24 cellular contexts compared by ENCODE assay signal in genomic region chr7:115332691-115333090, GRCh38.
"Had no signal": no experiment of that assay in that cellular context is flagged by ENCODE, and none has a peak within 500 bp of the region (broad histone marks: within the 10 kb centered on the region; RNA-seq: fewer than 3 reads in every experiment).

No MANE protein-coding gene starts in this region.

- H3K36me3 Mint-ChIP-seq: activated CD8-positive, alpha-beta memory T cell treated with anti-CD3 and anti-CD28 coated beads, Interleukin-2, amount 10 ng/mL, durations not matched to agents 7 days and 5 days; activated naive CD8-positive, alpha-beta T cell treated with anti-CD3 and anti-CD28 coated beads for 36 hours; naive B cell; neural progenitor cell had no signal

- DNase-seq: activated CD4-positive, alpha-beta memory T cell treated with anti-CD3 and anti-CD28 coated beads, Interleukin-2, amount 10 ng/mL, durations not matched to agents 7 days and 5 days; activated CD4-positive, alpha-beta T cell treated with anti-CD3 and anti-CD28 coated beads for 48 hours; activated CD4-positive, CD25-positive, alpha-beta regulatory T cell; activated CD8-positive, alpha-beta memory T cell treated with anti-CD3 and anti-CD28 coated beads, Interleukin-2, amount 10 ng/mL, durations not matched to agents 7 days and 5 days; activated naive CD4-positive, alpha-beta T cell; activated naive CD8-positive, alpha-beta T cell treated with anti-CD3 and anti-CD28 coated beads for 36 hours; activated T-cell treated with anti-CD3 and anti-CD28 coated beads, Interleukin-2, amount 50 U/mL, for 1 hour; amygdala; body of pancreas; central memory CD4-positive, alpha-beta T cell; erythroblast; heart left ventricle; kidney glomerular epithelial cell; left ventricle myocardium inferior; mucosa of descending colon; naive B cell; stimulated activated CD4-positive, alpha-beta T cell treated with anti-CD3 and anti-CD28 coated beads, Interleukin-2, amount 100 ng/mL, for 24 hours; stimulated activated naive CD4-positive, alpha-beta T cell treated with Interleukin-2 at 50 U/mL for 16 hours; thyroid gland had no signal

- H3K4me1 ChIP-seq: body of pancreas, heart left ventricle, left ventricle myocardium inferior, neural progenitor cell, right atrium auricular region, thyroid gland had no signal

- H3K4me3 Mint-ChIP-seq: activated CD4-positive, alpha-beta memory T cell treated with anti-CD3 and anti-CD28 coated beads, Interleukin-2, amount 10 ng/mL, durations not matched to agents 7 days and 5 days; activated CD8-positive, alpha-beta memory T cell treated with anti-CD3 and anti-CD28 coated beads, Interleukin-2, amount 10 ng/mL, durations not matched to agents 7 days and 5 days; activated naive CD8-positive, alpha-beta T cell treated with anti-CD3 and anti-CD28 coated beads for 36 hours; activated T-helper 17 cell treated with anti-CD3 and anti-CD28 coated beads, Interleukin-2, amount 50 U/mL, for 72 hours; naive B cell; neural progenitor cell had no signal

- H3K4me1 Mint-ChIP-seq: activated CD4-positive, alpha-beta memory T cell treated with anti-CD3 and anti-CD28 coated beads, Interleukin-2, amount 10 ng/mL, durations not matched to agents 7 days and 5 days; activated CD8-positive, alpha-beta memory T cell treated with anti-CD3 and anti-CD28 coated beads, Interleukin-2, amount 10 ng/mL, durations not matched to agents 7 days and 5 days; activated naive CD8-positive, alpha-beta T cell treated with anti-CD3 and anti-CD28 coated beads for 36 hours; naive B cell; neural progenitor cell had no signal

- H3K9ac ChIP-seq: neural progenitor cell had no signal

- H3K27me3 ChIP-seq: body of pancreas, heart left ventricle, neural progenitor cell, right atrium auricular region, thyroid gland had no signal

- H3K4me3 ChIP-seq: body of pancreas, coronary artery, heart left ventricle, left ventricle myocardium inferior, mucosa of descending colon, neural progenitor cell, right atrium auricular region, thyroid gland had no signal

- ATAC-seq: activated CD8-positive, alpha-beta memory T cell treated with anti-CD3 and anti-CD28 coated beads, Interleukin-2, amount 10 ng/mL, durations not matched to agents 7 days and 5 days; activated T-helper 17 cell treated with anti-CD3 and anti-CD28 coated beads, Interleukin-2, amount 50 U/mL, for 72 hours; body of pancreas; heart left ventricle; mucosa of descending colon had no signal

- H3K9me3 Mint-ChIP-seq: activated CD4-positive, alpha-beta memory T cell treated with anti-CD3 and anti-CD28 coated beads, Interleukin-2, amount 10 ng/mL, durations not matched to agents 7 days and 5 days; activated naive CD8-positive, alpha-beta T cell treated with anti-CD3 and anti-CD28 coated beads for 36 hours; activated T-helper 17 cell treated with anti-CD3 and anti-CD28 coated beads, Interleukin-2, amount 50 U/mL, for 72 hours; naive B cell; neural progenitor cell had no signal

- H3K27ac Mint-ChIP-seq: activated CD4-positive, alpha-beta memory T cell treated with anti-CD3 and anti-CD28 coated beads, Interleukin-2, amount 10 ng/mL, durations not matched to agents 7 days and 5 days; activated CD8-positive, alpha-beta memory T cell treated with anti-CD3 and anti-CD28 coated beads, Interleukin-2, amount 10 ng/mL, durations not matched to agents 7 days and 5 days; activated naive CD8-positive, alpha-beta T cell treated with anti-CD3 and anti-CD28 coated beads for 36 hours; activated T-helper 17 cell treated with anti-CD3 and anti-CD28 coated beads, Interleukin-2, amount 50 U/mL, for 72 hours; naive B cell; neural progenitor cell; progenitor cell of endocrine pancreas had no signal

- H3K27me3 Mint-ChIP-seq: activated CD4-positive, alpha-beta memory T cell treated with anti-CD3 and anti-CD28 coated beads, Interleukin-2, amount 10 ng/mL, durations not matched to agents 7 days and 5 days; activated CD8-positive, alpha-beta memory T cell treated with anti-CD3 and anti-CD28 coated beads, Interleukin-2, amount 10 ng/mL, durations not matched to agents 7 days and 5 days; activated naive CD8-positive, alpha-beta T cell treated with anti-CD3 and anti-CD28 coated beads for 36 hours; activated T-helper 17 cell treated with anti-CD3 and anti-CD28 coated beads, Interleukin-2, amount 50 U/mL, for 72 hours; progenitor cell of endocrine pancreas had no signal

- H3K36me3 ChIP-seq: heart left ventricle, left ventricle myocardium inferior, neural progenitor cell, right atrium auricular region, thyroid gland had no signal

- H3K4me2 ChIP-seq: neural progenitor cell had no signal

- H3K27ac ChIP-seq: body of pancreas, coronary artery, heart left ventricle, left ventricle myocardium inferior, neural progenitor cell, right atrium auricular region, thyroid gland had no signal
